Comparison of ENCODE assay signal across 25 cellular contexts in genomic region chr7:15219758-15220157, GRCh38.
"Had no signal": no experiment of that assay in that cellular context is flagged by ENCODE, and none has a peak within 500 bp of the region (broad histone marks: within the 10 kb centered on the region; RNA-seq: fewer than 3 reads in every experiment).

No MANE protein-coding gene starts in this region.

- H3K36me3 ChIP-seq: esophagus muscularis mucosa, ovary, prostate gland, spleen, vagina had no signal

- DNase-seq: activated CD4-positive, alpha-beta T cell treated with anti-CD3 and anti-CD28 coated beads for 4 hours; activated CD4-positive, alpha-beta T cell treated with anti-CD3 and anti-CD28 coated beads, Interleukin-2, amount 50 U/mL, for 48 hours; activated CD4-positive, CD25-positive, alpha-beta regulatory T cell; activated CD8-positive, alpha-beta memory T cell treated with anti-CD3 and anti-CD28 coated beads, Interleukin-2, amount 50 U/mL, for 48 hours; activated naive CD4-positive, alpha-beta T cell; activated T-cell treated with anti-CD3 and anti-CD28 coated beads, Interleukin-2, amount 50 U/mL, for 4 hours; central memory CD4-positive, alpha-beta T cell; effector memory CD4-positive, alpha-beta T cell; islet precursor cell; left cardiac atrium; midbrain; natural killer cell; ovary; spleen; stimulated activated CD4-positive, alpha-beta T cell treated with anti-CD3 and anti-CD28 coated beads, Interleukin-4, amount 100 ng/mL, for 1 hour; stimulated activated naive CD4-positive, alpha-beta T cell; testis had no signal

- ATAC-seq: activated T-cell treated with anti-CD3 and anti-CD28 coated beads, Interleukin-2, amount 50 U/mL, for 4 hours; left cardiac atrium; natural killer cell had no signal

- FAIRE-seq: astrocyte, frontal cortex had no signal

- H3K9me3 Mint-ChIP-seq: activated T-helper 2 cell treated with anti-CD3 and anti-CD28 coated beads, Interferon-gamma antibody, Interleukin-2, Interleukin-4, amounts not matched to agents 10 μg/mL and 5 μg/mL and 100 μg/mL, durations not matched to agents 14 hours and 24 hours and 36 hours; type B pancreatic cell had no signal

- H3K4me3 ChIP-seq: esophagus muscularis mucosa, ovary, prostate gland, spleen, testis, vagina had no signal

- H3K4me1 Mint-ChIP-seq: natural killer cell had no signal

- H3K4me1 ChIP-seq: esophagus muscularis mucosa, prostate gland, spleen, testis, vagina had no signal

- H3K36me3 Mint-ChIP-seq: activated naive CD8-positive, alpha-beta T cell; natural killer cell; type B pancreatic cell had no signal

- H3K27me3 ChIP-seq: esophagus muscularis mucosa, ovary, spleen, testis, vagina had no signal

- H3K4me3 Mint-ChIP-seq: activated naive CD8-positive, alpha-beta T cell; activated T-cell treated with anti-CD3 and anti-CD28 coated beads, Interleukin-2, amount 50 U/mL, for 4 hours; natural killer cell; type B pancreatic cell had no signal

- H3K27ac Mint-ChIP-seq: activated naive CD8-positive, alpha-beta T cell; activated T-helper 2 cell treated with anti-CD3 and anti-CD28 coated beads, Interferon-gamma antibody, Interleukin-2, Interleukin-4, amounts not matched to agents 10 μg/mL and 5 μg/mL and 100 μg/mL, durations not matched to agents 14 hours and 24 hours and 36 hours; natural killer cell; type B pancreatic cell had no signal

- H3K27ac ChIP-seq: esophagus muscularis mucosa, ovary, prostate gland, spleen, testis, vagina had no signal

- H3K9me3 ChIP-seq: esophagus muscularis mucosa, ovary, prostate gland, testis, vagina had no signal

- H3K27me3 Mint-ChIP-seq: activated naive CD8-positive, alpha-beta T cell; type B pancreatic cell had no signal
